Comparison of ENCODE assay signal across 8 cellular contexts in genomic region chr17:78168906-78169793, GRCh38. TPM values are rescaled to one million over a fixed set of nuclear protein-coding genes. Genes with fewer than 3 reads are reported as not detected.
DNase-seq lines count a peak whose midpoint lies in the region; ATAC-seq and TF ChIP-seq lines count a peak whose summit lies in the region.

No MANE protein-coding gene starts in this region.

- peaks cover 23% of the 10 kb centered on the region for H3K36me3 Mint-ChIP-seq in activated naive CD4-positive, alpha-beta T cell treated with anti-CD3 and anti-CD28 coated beads for 36 hours (ENCODE audit: low read depth)
- H3K36me3 Mint-ChIP-seq in osteocyte (ENCODE audit: unreplicated experiment) = peaks cover 3% of the 10 kb centered on the region

- TF ChIP-seq POLR2A in vagina (IDR thresholded peaks at IDR 0.05) = no peak

- ATAC-seq in HG02798 (IDR thresholded peaks at IDR 0.05; ENCODE audit: poor library complexity, unreplicated experiment) (peak; percentile 23), HG03039 (IDR thresholded peaks at IDR 0.05; ENCODE audit: unreplicated experiment) (no peak)

- CTCF ChIA-PET in PC-9 (lab: Charles Lee) = interaction anchor here (0.6 to 1.2 kb wide), 7 partner anchors 17 to 872 kb away, joined by 3 to 7 read pairs (median 4); partner anchors contain the start of gene TK1
- CTCF ChIA-PET in activated naive CD4-positive, alpha-beta T cell treated with anti-CD3 and anti-CD28 coated beads for 36 hours (lab: Charles Lee) = interaction anchor here (0.7 to 1.5 kb wide), 6 partner anchors 12 to 104 kb away, joined by 3 to 5 read pairs (median 4); partner anchors contain the start of gene TK1

- H3K27me3 ChIP-seq in PC-9 (ENCODE audit: insufficient read depth, low read depth) (no peaks in the 10 kb centered on the region), vagina (no peaks in the 10 kb centered on the region)

- peak overlapping the region; percentile 75 for H3K4me3 Mint-ChIP-seq in activated naive CD4-positive, alpha-beta T cell treated with anti-CD3 and anti-CD28 coated beads for 36 hours
- H3K4me3 Mint-ChIP-seq in osteocyte (ENCODE audit: unreplicated experiment) = peak overlapping the region; percentile 74

- DNase-seq in GM12864 (ENCODE audit: low read depth) (no peak), PC-9 (peak in 1 of 2 experiments; percentile 74), globus pallidus (ENCODE audit: low spot score) (peak; percentile 78), osteocyte (ENCODE audit: extremely low spot score, unreplicated experiment) (no peak), vagina (ENCODE audit: extremely low spot score in 2 of 2) (no peak)
- peak; percentile 85 for DNase-seq in activated naive CD4-positive, alpha-beta T cell treated with anti-CD3 and anti-CD28 coated beads for 36 hours

- peak overlapping the region; percentile 81 for H3K4me2 ChIP-seq in PC-9

- H3K4me1 ChIP-seq in PC-9 (replicated peaks; ENCODE audit: insufficient read depth) = peaks cover 10% of the 10 kb centered on the region; the same call in 1 of the 2 replicates
- H3K4me1 ChIP-seq in vagina = peaks cover 49% of the 10 kb centered on the region

- H3F3A ChIP-seq in PC-9 (ENCODE audit: insufficient read depth, low read depth) = peaks cover 23% of the 10 kb centered on the region

- intact Hi-C loops in PC-9 (cut with micrococcal nuclease; ENCODE audit: unreplicated experiment) (loop anchor here (1.0 kb wide), 1 partner anchor 27 kb away; no protein-coding TSS in a partner anchor), vagina (cut with DNase I) (no loop called here)
- intact Hi-C loops in activated naive CD4-positive, alpha-beta T cell treated with anti-CD3 and anti-CD28 coated beads for 36 hours (cut with micrococcal nuclease) = loop anchor here (1.0 to 2.0 kb wide), 3 partner anchors 18 to 39 kb away; partner anchors contain the start of genes AFMID, TK1 and TMC8

- peaks cover 7% of the 10 kb centered on the region; the same call in 1 of the 2 replicates for H4K20me1 ChIP-seq in PC-9 (ENCODE audit: insufficient read depth)

- H3K9me3 ChIP-seq in PC-9 (ENCODE audit: insufficient read depth, low read depth) (no peaks in the 10 kb centered on the region), vagina (no peaks in the 10 kb centered on the region)

- TF ChIP-seq CTCF in GM12864 (IDR thresholded peaks at IDR 0.05; ENCODE audit: low read depth, low read length, missing control alignments) = no peak
- TF ChIP-seq CTCF in PC-9 (conservative IDR thresholded peaks at IDR 0.05) = no peak
- TF ChIP-seq CTCF in osteocyte (IDR thresholded peaks at IDR 0.05) = no peak
- TF ChIP-seq CTCF in vagina (IDR thresholded peaks at IDR 0.05) = no peak

- H3K9me3 Mint-ChIP-seq in activated naive CD4-positive, alpha-beta T cell treated with anti-CD3 and anti-CD28 coated beads for 36 hours = no peaks in the 10 kb centered on the region
- H3K9me3 Mint-ChIP-seq in osteocyte (ENCODE audit: unreplicated experiment) = no peaks in the 10 kb centered on the region

- H3K4me1 Mint-ChIP-seq in activated naive CD4-positive, alpha-beta T cell treated with anti-CD3 and anti-CD28 coated beads for 36 hours (ENCODE audit: low read depth) = peaks cover 45% of the 10 kb centered on the region
- peaks cover 27% of the 10 kb centered on the region for H3K4me1 Mint-ChIP-seq in osteocyte (ENCODE audit: unreplicated experiment)

- H3K27me3 Mint-ChIP-seq in activated naive CD4-positive, alpha-beta T cell treated with anti-CD3 and anti-CD28 coated beads for 36 hours (ENCODE audit: low read depth) = no peaks in the 10 kb centered on the region
- no peaks in the 10 kb centered on the region for H3K27me3 Mint-ChIP-seq in osteocyte (ENCODE audit: unreplicated experiment)

- H3K36me3 ChIP-seq in PC-9 (ENCODE audit: low read depth) = no peaks in the 10 kb centered on the region
- H3K36me3 ChIP-seq in vagina = no peaks in the 10 kb centered on the region

- POLR2A ChIA-PET in PC-9 (lab: Charles Lee; ENCODE audit: unreplicated experiment) = interaction anchor here (0.6 to 0.7 kb wide), 3 partner anchors 17 to 72 kb away, joined by 4 to 12 read pairs (median 8); no protein-coding TSS in a partner anchor

- BruUV-seq in PC-9 (replicated peaks; lab: Mats Ljungman, UMichigan) = no TSS peak

- H3K4me3 ChIP-seq in GM12864 (ENCODE audit: low read depth, low read length) (peak overlapping the region; percentile 70), PC-9 (peak overlapping the region; percentile 67), vagina (peak overlapping the region; percentile 80 to 88)

- H2AFZ ChIP-seq in PC-9 = no peak overlapping the region

- no peaks in the 10 kb centered on the region for H3K9me2 ChIP-seq in PC-9 (ENCODE audit: insufficient read depth)

- H3K27ac ChIP-seq in PC-9 = no peak overlapping the region
- H3K27ac ChIP-seq in vagina = peak overlapping the region; percentile 88

- peak overlapping the region; percentile 85 for H3K27ac Mint-ChIP-seq in activated naive CD4-positive, alpha-beta T cell treated with anti-CD3 and anti-CD28 coated beads for 36 hours
- no peak overlapping the region for H3K27ac Mint-ChIP-seq in osteocyte (ENCODE audit: unreplicated experiment)

- H3K79me2 ChIP-seq in PC-9 (ENCODE audit: low read depth) = 0 out of 2 replicates have a peak, but pooled peaks cover 6% of the 10 kb centered on the region

RNA-seq across cellular contexts. Expression of gene SYNGR2, which starts 0.8 kb away (rescaled TPM):
- total RNA-seq in PC-9 (2021) (91.9 and 95.0 TPM in 2 replicates), osteocyte (43.2 and 48.6 TPM in 2 replicates), vagina (82.3 TPM)
- 100 to 1,000 TPM in 1 of 2 experiments, 10 to 100 TPM in 1; 96.3 to 103 TPM for total RNA-seq in activated naive CD4-positive, alpha-beta T cell treated with anti-CD3 and anti-CD28 coated beads for 36 hours

RNA-seq across cellular contexts. Expression of gene TK1, which starts 17.7 kb away (rescaled TPM):
- total RNA-seq in PC-9 (2021) (137 and 147 TPM in 2 replicates), osteocyte (16.0 and 16.2 TPM in 2 replicates), vagina (3.7 TPM)
- 100 to 1,000 TPM; 165 to 173 TPM for total RNA-seq in activated naive CD4-positive, alpha-beta T cell treated with anti-CD3 and anti-CD28 coated beads for 36 hours

RNA-seq across cellular contexts. Expression of gene AFMID, which starts 18.0 kb away (rescaled TPM):
- total RNA-seq in PC-9 (2021) = 30.4 and 43.6 TPM in 2 replicates
- total RNA-seq in activated naive CD4-positive, alpha-beta T cell treated with anti-CD3 and anti-CD28 coated beads for 36 hours = 10 to 100 TPM; 13.6 to 13.7 TPM
- total RNA-seq in osteocyte = 33.7 and 35.1 TPM in 2 replicates
- total RNA-seq in vagina = 47.6 TPM

RNA-seq across cellular contexts. Expression of gene C17orf99, which starts 23.0 kb away (rescaled TPM):
- total RNA-seq in PC-9 (2021) = not detected in 2 replicates
- not detected for total RNA-seq in activated naive CD4-positive, alpha-beta T cell treated with anti-CD3 and anti-CD28 coated beads for 36 hours
- not detected in 2 replicates for total RNA-seq in osteocyte
- total RNA-seq in vagina = not detected

RNA-seq across cellular contexts. Expression of gene TMC8, which starts 38.6 kb away (rescaled TPM):
- total RNA-seq in PC-9 (2021) (1.9 and 2.6 TPM in 2 replicates), osteocyte (0.40 and 0.99 TPM in 2 replicates), vagina (24.6 TPM)
- total RNA-seq in activated naive CD4-positive, alpha-beta T cell treated with anti-CD3 and anti-CD28 coated beads for 36 hours = 100 to 1,000 TPM; 105 to 110 TPM

Comparison
In these comparisons a context has a peak if more than half of its experiments do, and no peak if none do; other contexts are left out.
1. DNase-seq: peak in activated naive CD4-positive, alpha-beta T cell treated with anti-CD3 and anti-CD28 coated beads for 36 hours (single experiment) and globus pallidus (single experiment); none in GM12864 (single experiment), osteocyte (single experiment) and vagina (0 of 2).
2. Peak in every context shown above with its lines, with median percentiles within 50 percentile points of each other: H3K4me3 ChIP-seq.